8 cellular contexts compared by ENCODE assay signal in the genomic region with DNA sequence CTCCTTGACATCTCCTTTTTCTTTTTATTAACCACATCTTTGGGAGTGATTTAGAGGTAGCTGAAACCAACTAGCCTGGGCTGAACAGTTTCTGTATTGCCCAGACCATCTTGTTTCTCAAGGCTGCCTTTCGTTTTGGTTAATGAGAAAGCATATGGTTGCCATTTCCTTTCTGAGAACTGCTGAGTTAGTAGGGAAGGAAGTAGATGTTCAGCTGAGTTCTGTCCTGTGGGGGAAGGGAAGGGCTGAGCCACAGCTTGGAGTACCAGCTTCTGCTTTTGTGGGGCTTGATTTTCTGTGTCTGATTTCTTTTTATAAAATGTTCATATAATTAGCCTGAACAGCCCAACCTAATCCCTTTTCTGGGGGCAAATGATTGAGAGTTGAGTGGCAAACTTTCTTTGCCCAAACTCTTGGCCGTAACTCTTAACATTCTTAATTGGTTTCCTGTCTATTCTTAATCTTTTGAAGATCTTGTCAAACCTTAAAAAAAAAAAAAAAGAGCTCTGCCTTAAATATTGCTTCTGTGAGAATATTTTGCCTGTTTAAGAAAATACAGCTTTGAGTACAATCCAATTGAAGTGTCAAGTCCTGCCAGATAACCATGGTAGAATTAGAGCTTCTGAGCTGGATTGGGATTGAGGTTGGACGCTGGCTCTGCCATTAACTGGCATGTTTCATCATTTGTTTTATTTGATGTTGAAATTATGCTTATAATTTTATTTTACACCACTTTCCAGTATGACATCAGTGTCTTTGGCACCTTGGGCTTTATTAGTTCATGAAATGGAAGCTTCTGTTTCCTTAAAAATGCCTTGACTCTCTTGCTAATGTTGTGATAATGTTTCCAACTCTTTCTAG. TPM values are rescaled to one million over a fixed set of nuclear protein-coding genes. Genes with fewer than 3 reads are reported as not detected.
DNase-seq lines count a peak whose midpoint lies in the region; ATAC-seq and TF ChIP-seq lines count a peak whose summit lies in the region.

No MANE protein-coding gene starts in this region.

- DNase-seq in activated gamma-delta T cell treated with Interleukin-2 at 50 U/mL for 16 hours (peak; percentile 52), activated gamma-delta T cell (lab: John Stamatoyannopoulos, UW) (no peak), UCSD-AML1 (lab: John Stamatoyannopoulos, UW; ENCODE audit: unreplicated experiment) (peak; percentile 71), colonic mucosa (peak; percentile 51), neural crest cell (ENCODE audit: low read depth, low spot score) (no peak), vagina (ENCODE audit: extremely low spot score in 2 of 2) (no peak), foreskin melanocyte (no peak)

- H3K4me3 ChIP-seq in colonic mucosa (no peak overlapping the region), vagina (peak overlapping the region in 1 of 2 donors; percentile 71)

- intact Hi-C loops in colonic mucosa (cut with DNase I) (no loop called here), vagina (cut with DNase I) (no loop called here)

- H3K36me3 ChIP-seq in colonic mucosa (no peaks in the 10 kb centered on the region), vagina (no peaks in the 10 kb centered on the region)

- no peaks in the 10 kb centered on the region for H3K27me3 ChIP-seq in colonic mucosa
- no peaks in the 10 kb centered on the region for H3K27me3 ChIP-seq in vagina

- H3K4me1 Mint-ChIP-seq in neural crest cell: peaks cover 27% of the 10 kb centered on the region

- no peak for TF ChIP-seq CTCF in colonic mucosa (IDR thresholded peaks at IDR 0.05)
- TF ChIP-seq CTCF in neural crest cell (conservative IDR thresholded peaks at IDR 0.05): no peak
- TF ChIP-seq CTCF in vagina (IDR thresholded peaks at IDR 0.05): no peak

- no peaks in the 10 kb centered on the region for H3K36me3 Mint-ChIP-seq in neural crest cell (ENCODE audit: low read depth)

- H3K27ac Mint-ChIP-seq in neural crest cell (ENCODE audit: unreplicated experiment): no peak overlapping the region

- H3K27ac ChIP-seq in colonic mucosa (peak overlapping the region; percentile 58), vagina (peak overlapping the region; percentile 95)

- H3K4me3 Mint-ChIP-seq in neural crest cell: peak overlapping the region; percentile 92

- peaks cover 7% of the 10 kb centered on the region for H3K27me3 Mint-ChIP-seq in neural crest cell (ENCODE audit: low read depth)

- TF ChIP-seq POLR2A in vagina (IDR thresholded peaks at IDR 0.05): no peak

- no peak overlapping the region for H3K9ac ChIP-seq in colonic mucosa (ENCODE audit: low read depth in 2 of 2, low read length in 2 of 2)

- no peaks in the 10 kb centered on the region for H3K9me3 Mint-ChIP-seq in neural crest cell

- ATAC-seq in HG03196 (IDR thresholded peaks at IDR 0.05; ENCODE audit: unreplicated experiment): peak; percentile 68

- H3K9me3 ChIP-seq in colonic mucosa (no peaks in the 10 kb centered on the region), vagina (no peaks in the 10 kb centered on the region)

- H3K4me1 ChIP-seq in colonic mucosa: no peaks in the 10 kb centered on the region
- peaks cover 27% of the 10 kb centered on the region for H3K4me1 ChIP-seq in vagina

RNA-seq across cellular contexts. Expression of a gene that starts 1.9 kb away (rescaled TPM):
- total RNA-seq in colonic mucosa: 10 to 100 TPM; 10.1 to 15.9 TPM
- total RNA-seq in neural crest cell: 8.9 and 10.1 TPM in 2 replicates
- total RNA-seq in vagina: 35.1 TPM

Comparison
In these comparisons a context has a peak if more than half of its experiments do, and no peak if none do; other contexts are left out.
1. DNase-seq: peak in activated gamma-delta T cell treated with Interleukin-2 at 50 U/mL for 16 hours (single experiment), UCSD-AML1 (single experiment) and colonic mucosa (single experiment); none in activated gamma-delta T cell (single experiment), neural crest cell (single experiment), vagina (0 of 2) and foreskin melanocyte (single experiment).